Comparison of ENCODE assay signal across 1 cellular context in genomic region chr19:1237027-1237659, GRCh38.
TF ChIP-seq lines count a peak whose summit lies in the region.

No MANE protein-coding gene starts in this region.

TF ChIP-seq in endothelial cell of umbilical vein, 7 proteins besides CTCF, POLR2A, EP300 and RAD21:
- TF ChIP-seq EZH2 (IDR thresholded peaks at IDR 0.05; ENCODE audit: borderline replicate concordance, low read depth, low read length, severe bottlenecking) (no peak), MAX (IDR thresholded peaks at IDR 0.05; ENCODE audit: insufficient read depth, insufficient read length) (no peak), JUN (IDR thresholded peaks at IDR 0.05; ENCODE audit: borderline replicate concordance, insufficient read depth, insufficient read length, low read depth) (no peak), POLR2AphosphoS5 (IDR thresholded peaks at IDR 0.05; ENCODE audit: insufficient read depth, low read depth, low read length) (no peak), MYC (IDR thresholded peaks at IDR 0.05; ENCODE audit: low read depth, low read length) (no peak), FOS (IDR thresholded peaks at IDR 0.05; ENCODE audit: borderline replicate concordance, insufficient read depth, low read length) (no peak), GATA2 (IDR thresholded peaks at IDR 0.05; ENCODE audit: insufficient read depth, insufficient read length, low read depth, low read length) (no peak)
TF ChIP-seq in endothelial cell of umbilical vein: peak in this region for 0.
